In genomic region chr3:31468433-31468832, GRCh38 we compare ENCODE assay signal across 7 cellular contexts.
"Had no signal": no experiment of that assay in that cellular context is flagged by ENCODE, and none has a peak within 500 bp of the region (broad histone marks: within the 10 kb centered on the region; RNA-seq: fewer than 3 reads in every experiment).

No MANE protein-coding gene starts in this region.

- H3K4me3 Mint-ChIP-seq: IgD-negative memory B cell had no signal

- H3K27me3 Mint-ChIP-seq: IgD-negative memory B cell had no signal

- H3K27ac ChIP-seq: HL-60 had no signal

- H3K4me3 ChIP-seq: K562 had no signal

- DNase-seq: IMR-90, KBM-7, KG1 had no signal

- ATAC-seq: HepG2, K562 had no signal

- H3K27ac Mint-ChIP-seq: IgD-negative memory B cell had no signal
